Comparison of ENCODE assay signal across 15 cellular contexts in the genomic region with DNA sequence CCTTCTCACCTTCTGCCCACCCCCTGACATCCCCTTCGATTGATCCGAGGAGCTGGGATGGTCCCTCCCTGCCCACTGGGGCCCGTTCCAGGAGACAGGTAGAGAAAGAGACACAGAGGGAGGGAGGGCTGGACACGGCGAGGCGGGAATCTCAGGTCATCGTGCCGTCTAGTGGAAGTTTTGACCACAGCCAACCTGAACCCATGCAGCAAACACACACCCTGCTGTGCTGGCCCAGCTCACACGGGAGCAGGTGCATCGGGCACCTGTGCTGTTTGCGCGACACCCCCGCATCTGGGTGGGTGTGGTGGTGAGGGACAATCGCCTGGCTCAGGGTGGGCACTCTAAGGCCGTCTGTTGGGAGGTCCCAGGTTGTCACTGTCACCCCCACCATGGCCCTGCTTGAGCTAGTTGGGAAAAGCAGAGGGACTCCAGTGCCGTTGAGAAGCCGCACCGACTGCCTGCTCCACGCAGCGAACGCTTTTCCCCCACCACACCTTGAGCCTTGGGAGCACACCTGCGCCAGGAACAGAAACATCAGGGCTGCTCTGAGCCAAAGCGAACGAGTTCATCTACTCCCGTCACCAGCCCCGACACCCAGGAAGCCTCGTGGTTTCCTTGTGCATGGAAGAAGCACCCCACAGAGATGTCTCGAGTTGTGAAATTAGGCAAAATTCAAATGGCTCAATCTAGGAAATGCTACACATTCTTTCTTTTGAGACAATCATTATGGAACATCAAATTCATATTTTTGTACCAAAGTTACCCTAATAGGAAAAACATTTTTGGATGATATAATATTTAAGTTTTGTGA.
A peak's percentile ranks its signal among the peaks of the same experiment; 100 is the strongest.
DNase-seq lines count a peak whose midpoint lies in the region; ATAC-seq, FAIRE-seq and TF ChIP-seq lines count a peak whose summit lies in the region.
"Had no signal": no experiment of that assay in that cellular context is flagged by ENCODE, and none has a peak within 500 bp of the region (broad histone marks: within the 10 kb centered on the region; RNA-seq: fewer than 3 reads in every experiment).

No MANE protein-coding gene starts in this region.

- H3K27ac ChIP-seq in CD8-positive, alpha-beta T cell (ENCODE audit: low read depth, low read length) = no peak overlapping the region
- no peak overlapping the region for H3K27ac ChIP-seq in kidney (ENCODE audit: low read depth in 2 of 2, low read length in 2 of 2)

- peaks cover 3% of the 10 kb centered on the region for H3K27me3 Mint-ChIP-seq in activated T-cell treated with anti-CD3 and anti-CD28 coated beads, Interleukin-2, amount 50 U/mL, for 24 hours
- H3K27me3 Mint-ChIP-seq in CD8-positive, alpha-beta T cell (ENCODE audit: low read depth) = no peaks in the 10 kb centered on the region
- H3K27me3 Mint-ChIP-seq in stimulated activated naive B cell treated with anti-CD40 and anti-IgM and Interleukin-4, amounts not matched to agents 10 μg/mL and 1 μg/mL and 100 μg/mL, for 72 hours = peaks cover 27 to 31% of the 10 kb centered on the region in 2 donors

- no peaks in the 10 kb centered on the region for H3K9me3 ChIP-seq in CD8-positive, alpha-beta T cell (ENCODE audit: low read length)
- no peaks in the 10 kb centered on the region for H3K9me3 ChIP-seq in kidney (ENCODE audit: control insufficient read depth in 1 of 2, low read length in 2 of 2)

- no peak overlapping the region for H3K4me3 Mint-ChIP-seq in activated T-cell treated with anti-CD3 and anti-CD28 coated beads, Interleukin-2, amount 50 U/mL, for 24 hours
- H3K4me3 Mint-ChIP-seq in CD8-positive, alpha-beta T cell = peak overlapping the region; percentile 35
- H3K4me3 Mint-ChIP-seq in stimulated activated naive B cell treated with anti-CD40 and anti-IgM and Interleukin-4, amounts not matched to agents 10 μg/mL and 1 μg/mL and 100 μg/mL, for 72 hours = no peak overlapping the region
- H3K4me3 Mint-ChIP-seq: CD8-positive, alpha-beta memory T cell had no signal

- FAIRE-seq in kidney (lab: Jason Lieb, UNC) = no peak

- H3K27me3 ChIP-seq in CD8-positive, alpha-beta T cell (ENCODE audit: insufficient read depth, low read length) = no peaks in the 10 kb centered on the region

- no peaks in the 10 kb centered on the region for H3K36me3 ChIP-seq in CD8-positive, alpha-beta T cell (ENCODE audit: insufficient read depth, low read length)
- no peaks in the 10 kb centered on the region for H3K36me3 ChIP-seq in kidney (ENCODE audit: control insufficient read depth in 1 of 2, insufficient read depth in 2 of 2, low read length in 2 of 2)

- no peaks in the 10 kb centered on the region for H3K36me3 Mint-ChIP-seq in activated T-cell treated with anti-CD3 and anti-CD28 coated beads, Interleukin-2, amount 50 U/mL, for 24 hours (ENCODE audit: low read depth)
- H3K36me3 Mint-ChIP-seq in CD8-positive, alpha-beta T cell = no peaks in the 10 kb centered on the region
- no peaks in the 10 kb centered on the region for H3K36me3 Mint-ChIP-seq in stimulated activated naive B cell treated with anti-CD40 and anti-IgM and Interleukin-4, amounts not matched to agents 10 μg/mL and 1 μg/mL and 100 μg/mL, for 72 hours
- H3K36me3 Mint-ChIP-seq: CD8-positive, alpha-beta memory T cell had no signal

- CTCF ChIA-PET in CD8-positive, alpha-beta T cell (lab: Charles Lee) = interaction anchor here (1.0 kb wide), 1 partner anchor 149 kb away, joined by 3 read pairs; no protein-coding TSS in a partner anchor

- peaks cover 51% of the 10 kb centered on the region for H3K4me1 ChIP-seq in CD8-positive, alpha-beta T cell (ENCODE audit: insufficient read depth, low read length)
- no peaks in the 10 kb centered on the region for H3K4me1 ChIP-seq in kidney (ENCODE audit: control insufficient read depth in 1 of 2, insufficient read depth in 1 of 2, low read depth in 1 of 2, low read length in 2 of 2)

- intact Hi-C loops in CD8-positive, alpha-beta T cell (cut with DNase I, micrococcal nuclease) = loop anchor here (1.0 to 10.0 kb wide), 2 partner anchors 9 to 252 kb away; no protein-coding TSS in a partner anchor
- intact Hi-C loops in kidney (cut with DNase I) (no loop called here), posterior vena cava (cut with DNase I) (no loop called here)

- no peak for ATAC-seq in CD8-positive, alpha-beta T cell
- ATAC-seq in GM21423 (IDR thresholded peaks at IDR 0.05; ENCODE audit: unreplicated experiment) = no peak
- ATAC-seq in stimulated activated naive B cell treated with anti-CD40 and anti-IgM and Interleukin-4, amounts not matched to agents 10 μg/mL and 1 μg/mL and 100 μg/mL, for 72 hours (replicated peaks) = no peak

- DNase-seq in activated T-cell treated with anti-CD3 and anti-CD28 coated beads, Interleukin-2, amount 50 U/mL, for 24 hours = no peak
- DNase-seq in activated T-cell treated with anti-CD3 and anti-CD28 coated beads for 4 hours (no peak), kidney (peak; percentile 62), posterior vena cava (ENCODE audit: low spot score) (peak; percentile 74), amniotic stem cell (lab: John Stamatoyannopoulos, UW) (no peak)
- no peak for DNase-seq in CD8-positive, alpha-beta T cell
- no peak for DNase-seq in stimulated activated naive B cell treated with anti-CD40 and anti-IgM and Interleukin-4, amounts not matched to agents 10 μg/mL and 1 μg/mL and 100 μg/mL, for 72 hours
- DNase-seq: H7, Karpas-422, NCI-H1436, NCI-H2029 treated with DMSO at 0.1 percent for 48 hours, NCI-H510A, NCI-H82 had no signal

- no peaks in the 10 kb centered on the region for H3K9me3 Mint-ChIP-seq in activated T-cell treated with anti-CD3 and anti-CD28 coated beads, Interleukin-2, amount 50 U/mL, for 24 hours
- peaks cover 6% of the 10 kb centered on the region for H3K9me3 Mint-ChIP-seq in CD8-positive, alpha-beta T cell
- no peaks in the 10 kb centered on the region for H3K9me3 Mint-ChIP-seq in stimulated activated naive B cell treated with anti-CD40 and anti-IgM and Interleukin-4, amounts not matched to agents 10 μg/mL and 1 μg/mL and 100 μg/mL, for 72 hours

- peaks cover 60% of the 10 kb centered on the region for H3K4me1 Mint-ChIP-seq in activated T-cell treated with anti-CD3 and anti-CD28 coated beads, Interleukin-2, amount 50 U/mL, for 24 hours (ENCODE audit: low read depth)
- H3K4me1 Mint-ChIP-seq in CD8-positive, alpha-beta T cell (ENCODE audit: low read depth) = peaks cover 56% of the 10 kb centered on the region
- peaks cover 0 to 4% of the 10 kb centered on the region in 2 donors for H3K4me1 Mint-ChIP-seq in stimulated activated naive B cell treated with anti-CD40 and anti-IgM and Interleukin-4, amounts not matched to agents 10 μg/mL and 1 μg/mL and 100 μg/mL, for 72 hours

- POLR2A ChIA-PET in CD8-positive, alpha-beta T cell (lab: Charles Lee) = no interaction called here

- peak overlapping the region; percentile 19 for H3K27ac Mint-ChIP-seq in activated T-cell treated with anti-CD3 and anti-CD28 coated beads, Interleukin-2, amount 50 U/mL, for 24 hours
- peak overlapping the region; percentile 79 for H3K27ac Mint-ChIP-seq in CD8-positive, alpha-beta T cell
- H3K27ac Mint-ChIP-seq in stimulated activated naive B cell treated with anti-CD40 and anti-IgM and Interleukin-4, amounts not matched to agents 10 μg/mL and 1 μg/mL and 100 μg/mL, for 72 hours = no peak overlapping the region

- no peak for TF ChIP-seq CTCF in CD8-positive, alpha-beta T cell (IDR thresholded peaks at IDR 0.05)
- no peak for TF ChIP-seq CTCF in kidney (IDR thresholded peaks at IDR 0.05; ENCODE audit: borderline replicate concordance, extremely low read depth, insufficient read depth)

- H3K9ac ChIP-seq in kidney (ENCODE audit: low read length in 2 of 2) = no peak overlapping the region

- H3K4me3 ChIP-seq in CD8-positive, alpha-beta T cell (ENCODE audit: low read depth, low read length) = no peak overlapping the region
- no peak overlapping the region for H3K4me3 ChIP-seq in kidney (ENCODE audit: low read length in 2 of 2)

Comparison
In these comparisons a context has a peak if more than half of its experiments do, and no peak if none do; other contexts are left out.
1. DNase-seq: peak in kidney (single experiment) and posterior vena cava (single experiment); none in activated T-cell treated with anti-CD3 and anti-CD28 coated beads, Interleukin-2, amount 50 U/mL, for 24 hours (single experiment), activated T-cell treated with anti-CD3 and anti-CD28 coated beads for 4 hours (single experiment), CD8-positive, alpha-beta T cell (0 of 7), amniotic stem cell (single experiment) and stimulated activated naive B cell treated with anti-CD40 and anti-IgM and Interleukin-4, amounts not matched to agents 10 μg/mL and 1 μg/mL and 100 μg/mL, for 72 hours (single experiment).
2. intact Hi-C loops: an anchor here in CD8-positive, alpha-beta T cell (1.0 to 10.0 kb wide); none called in kidney and posterior vena cava.